In the genomic region with DNA sequence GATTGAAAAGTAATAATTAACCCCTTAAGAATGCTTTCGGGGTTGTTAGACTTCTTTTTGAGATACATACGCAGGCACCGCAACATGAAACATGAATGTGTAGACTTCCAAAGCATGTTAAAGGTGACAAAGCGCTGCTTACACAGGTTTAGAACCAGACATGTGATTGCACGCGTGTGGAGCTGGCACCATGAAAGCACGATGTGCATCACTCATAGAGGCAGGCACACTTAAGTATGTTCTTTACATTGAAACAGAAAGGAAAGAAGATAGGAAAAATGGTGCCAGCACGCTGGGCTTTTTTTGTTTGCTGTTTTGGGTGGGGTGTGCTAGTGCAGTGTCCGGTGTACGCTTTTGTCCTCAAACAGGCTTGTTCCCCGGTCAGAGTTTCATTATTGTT, we compare ENCODE assay signal across 10 cellular contexts.
DNase-seq lines count a peak whose midpoint lies in the region; ATAC-seq and TF ChIP-seq lines count a peak whose summit lies in the region.
"Had no signal": no experiment of that assay in that cellular context is flagged by ENCODE, and none has a peak within 500 bp of the region (broad histone marks: within the 10 kb centered on the region; RNA-seq: fewer than 3 reads in every experiment).

No MANE protein-coding gene starts in this region.

- no peaks in the 10 kb centered on the region for H3K9me3 Mint-ChIP-seq in stimulated activated memory B cell treated with anti-CD40 and anti-IgM and Interleukin-4, amounts not matched to agents 10 μg/mL and 1 μg/mL and 100 μg/mL, for 72 hours
- H3K9me3 Mint-ChIP-seq: T-helper 2 cell treated with Interferon-gamma antibody and Interleukin-4, amounts not matched to agents 5 μg/mL and 100 μg/mL, for 36 hours had no signal

- H3K27ac ChIP-seq in RWPE2 (ENCODE audit: poor library complexity, severe bottlenecking): peak overlapping the region; percentile 99
- peak overlapping the region; percentile 98 for H3K27ac ChIP-seq in foreskin keratinocyte
- H3K27ac ChIP-seq in Karpas-422 (ENCODE audit: low read length): no peak overlapping the region

- H4K20me1 ChIP-seq in Karpas-422 (ENCODE audit: insufficient read depth, low read depth, low read length): no peaks in the 10 kb centered on the region

- no peak overlapping the region for H3K4me2 ChIP-seq in Karpas-422 (ENCODE audit: low read depth, low read length, poor library complexity, severe bottlenecking)

- peak overlapping the region; percentile 32 for H3K27ac Mint-ChIP-seq in stimulated activated memory B cell treated with anti-CD40 and anti-IgM and Interleukin-4, amounts not matched to agents 10 μg/mL and 1 μg/mL and 100 μg/mL, for 72 hours
- H3K27ac Mint-ChIP-seq: T-helper 2 cell treated with Interferon-gamma antibody and Interleukin-4, amounts not matched to agents 5 μg/mL and 100 μg/mL, for 36 hours had no signal

- no peak overlapping the region for H3K9ac ChIP-seq in Karpas-422 (ENCODE audit: low read length)

- in situ Hi-C loops in GM13976 (cut with MboI; ENCODE audit: low sequenced_read_pairs, unreplicated experiment): no loop called here

- no peak overlapping the region for H2AFZ ChIP-seq in Karpas-422 (ENCODE audit: low read length)

- peaks cover 7% of the 10 kb centered on the region; the same call in 1 of the 2 replicates for H3K79me2 ChIP-seq in Karpas-422 (ENCODE audit: low read length)

- H3K4me3 ChIP-seq in RWPE2 (ENCODE audit: severe bottlenecking) (peak overlapping the region; percentile 64), Karpas-422 (ENCODE audit: low read length) (no peak overlapping the region)

- TF ChIP-seq CTCF in RWPE2 (IDR thresholded peaks at IDR 0.05; ENCODE audit: poor library complexity, severe bottlenecking) (no peak), foreskin keratinocyte (conservative IDR thresholded peaks at IDR 0.05) (no peak), GM13976 (IDR thresholded peaks at IDR 0.05; ENCODE audit: borderline replicate concordance, control extremely low read depth, extremely low read depth, insufficient read depth, missing control alignments) (no peak)

- H3K36me3 ChIP-seq in RWPE2 (ENCODE audit: low read depth): no peaks in the 10 kb centered on the region
- H3K36me3 ChIP-seq in Karpas-422 (ENCODE audit: insufficient read depth, low read length): no peaks in the 10 kb centered on the region

- H3K27me3 ChIP-seq in RWPE2 (ENCODE audit: insufficient read depth, poor library complexity, severe bottlenecking) (no peaks in the 10 kb centered on the region), foreskin keratinocyte (no peaks in the 10 kb centered on the region), Karpas-422 (ENCODE audit: low read length) (no peaks in the 10 kb centered on the region)

- DNase-seq in DMS53 (lab: John Stamatoyannopoulos, UW) (peak; percentile 54), DMS53 treated with DMSO at 0.1 percent for 48 hours (lab: John Stamatoyannopoulos, UW; ENCODE audit: unreplicated experiment) (no peak), RWPE2 (ENCODE audit: low spot score) (no peak), foreskin keratinocyte (no peak), Karpas-422 (no peak), GM13976 (ENCODE audit: low spot score) (no peak)
- DNase-seq: H7 had no signal

- no peaks in the 10 kb centered on the region for H3K27me3 Mint-ChIP-seq in stimulated activated memory B cell treated with anti-CD40 and anti-IgM and Interleukin-4, amounts not matched to agents 10 μg/mL and 1 μg/mL and 100 μg/mL, for 72 hours

- no peaks in the 10 kb centered on the region for H3K9me2 ChIP-seq in Karpas-422 (replicated peaks; ENCODE audit: insufficient read depth, low read length)

- H3K9me3 ChIP-seq in RWPE2 (ENCODE audit: severe bottlenecking) (no peaks in the 10 kb centered on the region), Karpas-422 (ENCODE audit: low read length) (no peaks in the 10 kb centered on the region)

- H3K4me1 ChIP-seq in RWPE2 (ENCODE audit: insufficient read depth, poor library complexity, severe bottlenecking) (peaks cover 36% of the 10 kb centered on the region), foreskin keratinocyte (peaks cover 19% of the 10 kb centered on the region), Karpas-422 (ENCODE audit: low read length) (peaks cover 40% of the 10 kb centered on the region)

- ATAC-seq in RWPE2 (ENCODE audit: low read depth) (peak; percentile 13), foreskin keratinocyte (no peak), HG02938 (IDR thresholded peaks at IDR 0.05; ENCODE audit: unreplicated experiment) (no peak)
- ATAC-seq in stimulated activated memory B cell treated with anti-CD40 and anti-IgM and Interleukin-4, amounts not matched to agents 10 μg/mL and 1 μg/mL and 100 μg/mL, for 72 hours: no peak

- H3K4me3 Mint-ChIP-seq in stimulated activated memory B cell treated with anti-CD40 and anti-IgM and Interleukin-4, amounts not matched to agents 10 μg/mL and 1 μg/mL and 100 μg/mL, for 72 hours: no peak overlapping the region
- H3K4me3 Mint-ChIP-seq: T-helper 2 cell treated with Interferon-gamma antibody and Interleukin-4, amounts not matched to agents 5 μg/mL and 100 μg/mL, for 36 hours had no signal

- H3K4me1 Mint-ChIP-seq in stimulated activated memory B cell treated with anti-CD40 and anti-IgM and Interleukin-4, amounts not matched to agents 10 μg/mL and 1 μg/mL and 100 μg/mL, for 72 hours: peaks cover 43% of the 10 kb centered on the region

- peaks cover 16% of the 10 kb centered on the region for H3K36me3 Mint-ChIP-seq in stimulated activated memory B cell treated with anti-CD40 and anti-IgM and Interleukin-4, amounts not matched to agents 10 μg/mL and 1 μg/mL and 100 μg/mL, for 72 hours
